In genomic region chr20:50572922-50573777, GRCh38 we compare ENCODE assay signal across 8 cellular contexts.
DNase-seq lines count a peak whose midpoint lies in the region; ATAC-seq and TF ChIP-seq lines count a peak whose summit lies in the region.
"Had no signal": no experiment of that assay in that cellular context is flagged by ENCODE, and none has a peak within 500 bp of the region (broad histone marks: within the 10 kb centered on the region; RNA-seq: fewer than 3 reads in every experiment).

No MANE protein-coding gene starts in this region.

- peaks cover 100% of the 10 kb centered on the region for H3K36me3 Mint-ChIP-seq in stimulated activated effector memory CD8-positive, alpha-beta T cell treated with anti-CD3 and anti-CD28 coated beads, Interleukin-12 subunit alpha, Interleukin-12 subunit beta, amount 100 ng/mL, for 72 hours

- peak overlapping the region; percentile 6 for H3K27ac ChIP-seq in RWPE2 (ENCODE audit: poor library complexity, severe bottlenecking)

- no peak overlapping the region for H3K4me3 ChIP-seq in RWPE2 (ENCODE audit: severe bottlenecking)
- H3K4me3 ChIP-seq: K562 had no signal

- no peaks in the 10 kb centered on the region for H3K9me3 Mint-ChIP-seq in stimulated activated effector memory CD8-positive, alpha-beta T cell treated with anti-CD3 and anti-CD28 coated beads, Interleukin-12 subunit alpha, Interleukin-12 subunit beta, amount 100 ng/mL, for 72 hours

- peaks cover 62% of the 10 kb centered on the region for H3K4me1 Mint-ChIP-seq in stimulated activated effector memory CD8-positive, alpha-beta T cell treated with anti-CD3 and anti-CD28 coated beads, Interleukin-12 subunit alpha, Interleukin-12 subunit beta, amount 100 ng/mL, for 72 hours

- H3K27me3 ChIP-seq in RWPE2 (ENCODE audit: insufficient read depth, poor library complexity, severe bottlenecking): no peaks in the 10 kb centered on the region

- ATAC-seq in RWPE2 (ENCODE audit: low read depth): no peak
- ATAC-seq in stimulated activated effector memory CD8-positive, alpha-beta T cell treated with anti-CD3 and anti-CD28 coated beads, Interleukin-12 subunit alpha, Interleukin-12 subunit beta, amount 100 ng/mL, for 72 hours: no peak
- ATAC-seq in HG03460 (IDR thresholded peaks at IDR 0.05; ENCODE audit: unreplicated experiment): no peak
- ATAC-seq: K562 had no signal

- H3K36me3 ChIP-seq in RWPE2 (ENCODE audit: low read depth): peaks cover 99% of the 10 kb centered on the region

- H3K4me1 ChIP-seq in RWPE2 (ENCODE audit: insufficient read depth, poor library complexity, severe bottlenecking): no peaks in the 10 kb centered on the region

- H3K27ac Mint-ChIP-seq in stimulated activated effector memory CD8-positive, alpha-beta T cell treated with anti-CD3 and anti-CD28 coated beads, Interleukin-12 subunit alpha, Interleukin-12 subunit beta, amount 100 ng/mL, for 72 hours: peak overlapping the region; percentile 74

- DNase-seq in H4 (ENCODE audit: low spot score) (peak; percentile 94), RWPE2 (ENCODE audit: low spot score) (no peak), glomerular visceral epithelial cell (ENCODE audit: extremely low spot score) (peak; percentile 93), NCI-H82 treated with DMSO at 0.1 percent for 48 hours (lab: John Stamatoyannopoulos, UW; ENCODE audit: unreplicated experiment) (no peak), amniotic stem cell (lab: John Stamatoyannopoulos, UW) (no peak)
- DNase-seq in stimulated activated effector memory CD8-positive, alpha-beta T cell treated with anti-CD3 and anti-CD28 coated beads, Interleukin-12 subunit alpha, Interleukin-12 subunit beta, amount 100 ng/mL, for 72 hours (ENCODE audit: low spot score in 2 of 2): no peak

- no peak overlapping the region for H3K4me3 Mint-ChIP-seq in stimulated activated effector memory CD8-positive, alpha-beta T cell treated with anti-CD3 and anti-CD28 coated beads, Interleukin-12 subunit alpha, Interleukin-12 subunit beta, amount 100 ng/mL, for 72 hours

- H3K9me3 ChIP-seq in RWPE2 (ENCODE audit: severe bottlenecking): no peaks in the 10 kb centered on the region

- TF ChIP-seq CTCF in RWPE2 (IDR thresholded peaks at IDR 0.05; ENCODE audit: poor library complexity, severe bottlenecking): no peak

Comparison
In these comparisons a context has a peak if more than half of its experiments do, and no peak if none do; other contexts are left out.
1. DNase-seq: peak in H4 (single experiment) and glomerular visceral epithelial cell (single experiment); none in RWPE2 (single experiment), stimulated activated effector memory CD8-positive, alpha-beta T cell treated with anti-CD3 and anti-CD28 coated beads, Interleukin-12 subunit alpha, Interleukin-12 subunit beta, amount 100 ng/mL, for 72 hours (0 of 2), NCI-H82 treated with DMSO at 0.1 percent for 48 hours (single experiment) and amniotic stem cell (single experiment).